ENCODE assay signal across 8 cellular contexts in genomic region chr17:67386965-67387551, GRCh38. TPM values are rescaled to one million over a fixed set of nuclear protein-coding genes. Genes with fewer than 3 reads are reported as not detected.
DNase-seq lines count a peak whose midpoint lies in the region; ATAC-seq and TF ChIP-seq lines count a peak whose summit lies in the region.

No MANE protein-coding gene starts in this region.

- no peaks in the 10 kb centered on the region for H3K36me3 Mint-ChIP-seq in activated CD4-positive, alpha-beta memory T cell treated with anti-CD3 and anti-CD28 coated beads, Interleukin-2, amount 10 ng/mL, durations not matched to agents 7 days and 5 days (ENCODE audit: low read depth)

- H3K27ac Mint-ChIP-seq in activated CD4-positive, alpha-beta memory T cell treated with anti-CD3 and anti-CD28 coated beads, Interleukin-2, amount 10 ng/mL, durations not matched to agents 7 days and 5 days = no peak overlapping the region

- POLR2A ChIA-PET in activated CD4-positive, alpha-beta memory T cell treated with anti-CD3 and anti-CD28 coated beads, Interleukin-2, amount 10 ng/mL, durations not matched to agents 7 days and 5 days (lab: Charles Lee) = interaction anchor here (1.0 to 2.5 kb wide), 3 partner anchors 48 to 88 kb away, joined by 3 to 13 read pairs (median 4); no protein-coding TSS in a partner anchor

- H2AFZ ChIP-seq in osteoblast (ENCODE audit: low read length) = no peak overlapping the region

- no peaks in the 10 kb centered on the region for H3K9me3 ChIP-seq in osteoblast (ENCODE audit: low read depth, low read length)

- H3K79me2 ChIP-seq in osteoblast (ENCODE audit: insufficient read depth, low read length) = peaks cover 34% of the 10 kb centered on the region

- no peak overlapping the region for H3K4me3 Mint-ChIP-seq in activated CD4-positive, alpha-beta memory T cell treated with anti-CD3 and anti-CD28 coated beads, Interleukin-2, amount 10 ng/mL, durations not matched to agents 7 days and 5 days

- no peak for ATAC-seq in Right ventricle myocardium superior (ENCODE audit: poor library complexity)

- TF ChIP-seq CTCF in epithelial cell of proximal tubule (conservative IDR thresholded peaks at IDR 0.05; ENCODE audit: low read depth, low read length) (peak; percentile 96), osteoblast (IDR thresholded peaks at IDR 0.05; ENCODE audit: extremely low read depth, low read depth, low read length) (peak; percentile 89)

- H3K36me3 ChIP-seq in osteoblast (ENCODE audit: insufficient read depth, low read length) = no peaks in the 10 kb centered on the region

- CTCF ChIA-PET in activated CD4-positive, alpha-beta memory T cell treated with anti-CD3 and anti-CD28 coated beads, Interleukin-2, amount 10 ng/mL, durations not matched to agents 7 days and 5 days (lab: Charles Lee) = interaction anchor here (0.6 to 7.3 kb wide), 13 partner anchors 10 to 305 kb away, joined by 3 to 140 read pairs (median 4); partner anchors contain the start of gene PITPNC1

- peaks cover 42% of the 10 kb centered on the region for H3K4me1 Mint-ChIP-seq in activated CD4-positive, alpha-beta memory T cell treated with anti-CD3 and anti-CD28 coated beads, Interleukin-2, amount 10 ng/mL, durations not matched to agents 7 days and 5 days

- H3K4me3 ChIP-seq in epithelial cell of proximal tubule (ENCODE audit: low read depth, low read length) = no peak overlapping the region
- no peak overlapping the region for H3K4me3 ChIP-seq in osteoblast (ENCODE audit: insufficient read depth, low read length)

- no peaks in the 10 kb centered on the region for H4K20me1 ChIP-seq in osteoblast (ENCODE audit: insufficient read depth, low read length)

- H3K9me3 Mint-ChIP-seq in activated CD4-positive, alpha-beta memory T cell treated with anti-CD3 and anti-CD28 coated beads, Interleukin-2, amount 10 ng/mL, durations not matched to agents 7 days and 5 days = no peaks in the 10 kb centered on the region

- no peaks in the 10 kb centered on the region for H3K27me3 ChIP-seq in osteoblast (ENCODE audit: insufficient read depth, low read length)

- H3K4me2 ChIP-seq in osteoblast (ENCODE audit: insufficient read depth, low read length) = no peak overlapping the region

- no peaks in the 10 kb centered on the region for H3K27me3 Mint-ChIP-seq in activated CD4-positive, alpha-beta memory T cell treated with anti-CD3 and anti-CD28 coated beads, Interleukin-2, amount 10 ng/mL, durations not matched to agents 7 days and 5 days

- peaks cover 19% of the 10 kb centered on the region for H3K4me1 ChIP-seq in osteoblast (ENCODE audit: insufficient read depth, low read length)

- peak; percentile 62 for DNase-seq in Right ventricle myocardium superior
- no peak for DNase-seq in cardiac septum (ENCODE audit: low spot score)
- peak; percentile 65 for DNase-seq in NCI-H460 (ENCODE audit: extremely low read depth, low read depth)
- DNase-seq in activated CD4-positive, alpha-beta memory T cell treated with anti-CD3 and anti-CD28 coated beads, Interleukin-2, amount 10 ng/mL, durations not matched to agents 7 days and 5 days = peak; percentile 70
- no peak for DNase-seq in epithelial cell of proximal tubule (ENCODE audit: low read depth)
- no peak for DNase-seq in osteoblast (ENCODE audit: insufficient read length, low spot score, missing footprints)
- no peak for DNase-seq in cortex of kidney (lab: John Stamatoyannopoulos, UW)
- no peak for DNase-seq in kidney glomerular epithelial cell (lab: John Stamatoyannopoulos, UW)

- H3K27ac ChIP-seq in osteoblast (ENCODE audit: low read depth, low read length) = no peak overlapping the region

- intact Hi-C loops in Right ventricle myocardium superior (cut with DNase I) (no loop called here), cardiac septum (cut with DNase I) (no loop called here)

RNA-seq across cellular contexts. Expression of gene PITPNC1, which starts 10.0 kb away (rescaled TPM):
- total RNA-seq in Right ventricle myocardium superior = 14.6 TPM
- total RNA-seq in cardiac septum = 12.5 TPM
- 34.5 and 34.8 TPM in 2 replicates for total RNA-seq in NCI-H460 (2014; rRNA removed; shearing (Covaris generic))
- polyA plus RNA-seq in NCI-H460 (2014; cell fraction: nucleus; rRNA removed) = 2.8 and 7.0 TPM in 2 replicates
- total RNA-seq in activated CD4-positive, alpha-beta memory T cell treated with anti-CD3 and anti-CD28 coated beads, Interleukin-2, amount 10 ng/mL, durations not matched to agents 7 days and 5 days = 10 to 100 TPM; 29.1 to 31.1 TPM
- total RNA-seq in epithelial cell of proximal tubule = 11.3 and 18.4 TPM in 2 replicates
- total RNA-seq in osteoblast = 5.0 and 6.2 TPM in 2 replicates

RNA-seq across cellular contexts. Expression of gene PSMD12, which starts 20.7 kb away (rescaled TPM):
- total RNA-seq in Right ventricle myocardium superior (42.6 TPM), cardiac septum (43.4 TPM), epithelial cell of proximal tubule (20.2 and 44.1 TPM in 2 replicates), osteoblast (22.7 and 24.2 TPM in 2 replicates)
- total RNA-seq in NCI-H460 (2014; rRNA removed; shearing (Covaris generic)) = 32.6 and 39.9 TPM in 2 replicates
- polyA plus RNA-seq in NCI-H460 (2014; cell fraction: nucleus; rRNA removed) = 14.4 and 28.0 TPM in 2 replicates
- 10 to 100 TPM; 49.3 to 50.0 TPM for total RNA-seq in activated CD4-positive, alpha-beta memory T cell treated with anti-CD3 and anti-CD28 coated beads, Interleukin-2, amount 10 ng/mL, durations not matched to agents 7 days and 5 days

Comparison
In these comparisons a context has a peak if more than half of its experiments do, and no peak if none do; other contexts are left out.
1. DNase-seq: peak in Right ventricle myocardium superior (single experiment), NCI-H460 (single experiment) and activated CD4-positive, alpha-beta memory T cell treated with anti-CD3 and anti-CD28 coated beads, Interleukin-2, amount 10 ng/mL, durations not matched to agents 7 days and 5 days (single experiment); none in cardiac septum (single experiment), epithelial cell of proximal tubule (single experiment), osteoblast (single experiment), cortex of kidney (single experiment) and kidney glomerular epithelial cell (single experiment).